Comparison of ENCODE assay signal across 17 cellular contexts in genomic region chr7:142800699-142801260, GRCh38. TPM values are rescaled to one million over a fixed set of nuclear protein-coding genes. Genes with fewer than 3 reads are reported as not detected.
DNase-seq lines count a peak whose midpoint lies in the region; ATAC-seq lines count a peak whose summit lies in the region.
"Had no signal": no experiment of that assay in that cellular context is flagged by ENCODE, and none has a peak within 500 bp of the region (broad histone marks: within the 10 kb centered on the region; RNA-seq: fewer than 3 reads in every experiment).

No MANE protein-coding gene starts in this region.

- H3K9me3 ChIP-seq in duodenal mucosa (ENCODE audit: control insufficient read depth in 1 of 2, low read length in 2 of 2) = no peaks in the 10 kb centered on the region

- peak; percentile 68 for DNase-seq in activated CD4-positive, alpha-beta T cell treated with anti-CD3 and anti-CD28 coated beads, Interleukin-2, amount 10 ng/mL, durations not matched to agents 24 days and 14 days
- DNase-seq in activated CD4-positive, alpha-beta T cell treated with anti-CD3 and anti-CD28 coated beads, Interleukin-2, amount 50 U/mL, for 1 hour = no peak
- peak; percentile 24 for DNase-seq in activated CD8-positive, alpha-beta T cell treated with anti-CD3 and anti-CD28 coated beads, Interleukin-2, amount 10 ng/mL, durations not matched to agents 7 days and 5 days
- DNase-seq in stimulated activated effector memory CD8-positive, alpha-beta T cell treated with anti-CD3 and anti-CD28 coated beads, Interleukin-12 subunit alpha, Interleukin-12 subunit beta, amount 100 ng/mL, for 72 hours (ENCODE audit: low spot score in 2 of 2) = no peak
- no peak for DNase-seq in pons (ENCODE audit: low spot score)
- no peak for DNase-seq in D341Med (ENCODE audit: low spot score)
- DNase-seq: anterior cingulate cortex; mesendoderm; NCI-H187; NCI-H510A; stimulated activated CD4-positive, alpha-beta T cell treated with anti-CD3 and anti-CD28 coated beads, Interleukin-4, amount 100 ng/mL, for 1 hour had no signal

- H3K9ac ChIP-seq in duodenal mucosa (ENCODE audit: low read depth in 1 of 2, low read length in 2 of 2) = peak overlapping the region in 1 of 2 donors; percentile 45

- H3K4me1 ChIP-seq in duodenal mucosa (ENCODE audit: control insufficient read depth in 1 of 2, insufficient read depth in 2 of 2, low read length in 2 of 2) = peaks cover 10 to 11% of the 10 kb centered on the region in 2 donors

- peaks cover 37 to 39% of the 10 kb centered on the region in 2 donors for H3K27me3 ChIP-seq in duodenal mucosa (ENCODE audit: control insufficient read depth in 1 of 2, insufficient read depth in 2 of 2, low read length in 2 of 2)

- no peak for ATAC-seq in activated CD8-positive, alpha-beta T cell treated with anti-CD3 and anti-CD28 coated beads, Interleukin-2, amount 10 ng/mL, durations not matched to agents 7 days and 5 days
- ATAC-seq in stimulated activated effector memory CD8-positive, alpha-beta T cell treated with anti-CD3 and anti-CD28 coated beads, Interleukin-12 subunit alpha, Interleukin-12 subunit beta, amount 100 ng/mL, for 72 hours = no peak
- no peak for ATAC-seq in GM18909 (IDR thresholded peaks at IDR 0.05; ENCODE audit: poor library complexity, unreplicated experiment)
- ATAC-seq: GM23338, sciatic nerve had no signal

- CTCF ChIA-PET in activated CD8-positive, alpha-beta T cell treated with anti-CD3 and anti-CD28 coated beads, Interleukin-2, amount 10 ng/mL, durations not matched to agents 7 days and 5 days (lab: Charles Lee) = interaction anchor here (20.0 kb wide), 1 partner anchor 9 kb away, joined by 584 read pairs; no protein-coding TSS in a partner anchor

- peaks cover 72% of the 10 kb centered on the region for H3K4me1 Mint-ChIP-seq in activated CD4-positive, alpha-beta T cell treated with anti-CD3 and anti-CD28 coated beads, Interleukin-2, amount 10 ng/mL, durations not matched to agents 24 days and 14 days
- H3K4me1 Mint-ChIP-seq in activated CD8-positive, alpha-beta T cell treated with anti-CD3 and anti-CD28 coated beads, Interleukin-2, amount 10 ng/mL, durations not matched to agents 7 days and 5 days (ENCODE audit: low read depth) = peaks cover 73% of the 10 kb centered on the region
- peaks cover 73% of the 10 kb centered on the region for H3K4me1 Mint-ChIP-seq in stimulated activated effector memory CD8-positive, alpha-beta T cell treated with anti-CD3 and anti-CD28 coated beads, Interleukin-12 subunit alpha, Interleukin-12 subunit beta, amount 100 ng/mL, for 72 hours

- peak overlapping the region; percentile 99 for H3K27ac Mint-ChIP-seq in activated CD4-positive, alpha-beta T cell treated with anti-CD3 and anti-CD28 coated beads, Interleukin-2, amount 10 ng/mL, durations not matched to agents 24 days and 14 days
- peak overlapping the region; percentile 99 for H3K27ac Mint-ChIP-seq in activated CD8-positive, alpha-beta T cell treated with anti-CD3 and anti-CD28 coated beads, Interleukin-2, amount 10 ng/mL, durations not matched to agents 7 days and 5 days
- peak overlapping the region; percentile 100 for H3K27ac Mint-ChIP-seq in stimulated activated effector memory CD8-positive, alpha-beta T cell treated with anti-CD3 and anti-CD28 coated beads, Interleukin-12 subunit alpha, Interleukin-12 subunit beta, amount 100 ng/mL, for 72 hours
- H3K27ac Mint-ChIP-seq: GM23338, type B pancreatic cell had no signal

- no peaks in the 10 kb centered on the region for H3K9me3 Mint-ChIP-seq in activated CD4-positive, alpha-beta T cell treated with anti-CD3 and anti-CD28 coated beads, Interleukin-2, amount 10 ng/mL, durations not matched to agents 24 days and 14 days
- no peaks in the 10 kb centered on the region for H3K9me3 Mint-ChIP-seq in activated CD8-positive, alpha-beta T cell treated with anti-CD3 and anti-CD28 coated beads, Interleukin-2, amount 10 ng/mL, durations not matched to agents 7 days and 5 days (ENCODE audit: insufficient read depth)
- no peaks in the 10 kb centered on the region for H3K9me3 Mint-ChIP-seq in stimulated activated effector memory CD8-positive, alpha-beta T cell treated with anti-CD3 and anti-CD28 coated beads, Interleukin-12 subunit alpha, Interleukin-12 subunit beta, amount 100 ng/mL, for 72 hours
- H3K9me3 Mint-ChIP-seq: type B pancreatic cell had no signal

- POLR2A ChIA-PET in activated CD8-positive, alpha-beta T cell treated with anti-CD3 and anti-CD28 coated beads, Interleukin-2, amount 10 ng/mL, durations not matched to agents 7 days and 5 days (lab: Charles Lee) = interaction anchor here (1.3 to 22.0 kb wide), 3 partner anchors 5 to 455 kb away, joined by 6 to 2065 read pairs (median 2065); no protein-coding TSS in a partner anchor

- no peak overlapping the region for H3K4me3 ChIP-seq in duodenal mucosa (ENCODE audit: low read depth in 1 of 2, low read length in 2 of 2)
- H3K4me3 ChIP-seq: GM23338, SK-N-MC had no signal

- H3K36me3 ChIP-seq in duodenal mucosa (ENCODE audit: control insufficient read depth in 1 of 2, insufficient read depth in 2 of 2, low read length in 2 of 2) = no peaks in the 10 kb centered on the region

- no peaks in the 10 kb centered on the region for H3K27me3 Mint-ChIP-seq in activated CD4-positive, alpha-beta T cell treated with anti-CD3 and anti-CD28 coated beads, Interleukin-2, amount 10 ng/mL, durations not matched to agents 24 days and 14 days
- no peaks in the 10 kb centered on the region for H3K27me3 Mint-ChIP-seq in activated CD8-positive, alpha-beta T cell treated with anti-CD3 and anti-CD28 coated beads, Interleukin-2, amount 10 ng/mL, durations not matched to agents 7 days and 5 days (ENCODE audit: low read depth)

- peaks cover 91% of the 10 kb centered on the region for H3K36me3 Mint-ChIP-seq in activated CD4-positive, alpha-beta T cell treated with anti-CD3 and anti-CD28 coated beads, Interleukin-2, amount 10 ng/mL, durations not matched to agents 24 days and 14 days (ENCODE audit: low read depth)
- H3K36me3 Mint-ChIP-seq in activated CD8-positive, alpha-beta T cell treated with anti-CD3 and anti-CD28 coated beads, Interleukin-2, amount 10 ng/mL, durations not matched to agents 7 days and 5 days (ENCODE audit: low read depth) = peaks cover 92% of the 10 kb centered on the region
- peaks cover 97% of the 10 kb centered on the region for H3K36me3 Mint-ChIP-seq in stimulated activated effector memory CD8-positive, alpha-beta T cell treated with anti-CD3 and anti-CD28 coated beads, Interleukin-12 subunit alpha, Interleukin-12 subunit beta, amount 100 ng/mL, for 72 hours
- H3K36me3 Mint-ChIP-seq: type B pancreatic cell had no signal

- H3K27ac ChIP-seq in duodenal mucosa (ENCODE audit: low read depth, low read length) = peak overlapping the region; percentile 32
- H3K27ac ChIP-seq: SK-N-MC had no signal

- intact Hi-C loops in activated CD4-positive, alpha-beta T cell treated with anti-CD3 and anti-CD28 coated beads, Interleukin-2, amount 10 ng/mL, durations not matched to agents 24 days and 14 days (cut with micrococcal nuclease) = loop anchor here (10.0 kb wide), 1 partner anchor 1246 kb away; the partner anchor contains the start of gene AGK

- H3K4me3 Mint-ChIP-seq in activated CD4-positive, alpha-beta T cell treated with anti-CD3 and anti-CD28 coated beads, Interleukin-2, amount 10 ng/mL, durations not matched to agents 24 days and 14 days = peak overlapping the region; percentile 100
- H3K4me3 Mint-ChIP-seq in activated CD8-positive, alpha-beta T cell treated with anti-CD3 and anti-CD28 coated beads, Interleukin-2, amount 10 ng/mL, durations not matched to agents 7 days and 5 days = peak overlapping the region; percentile 90
- H3K4me3 Mint-ChIP-seq in stimulated activated effector memory CD8-positive, alpha-beta T cell treated with anti-CD3 and anti-CD28 coated beads, Interleukin-12 subunit alpha, Interleukin-12 subunit beta, amount 100 ng/mL, for 72 hours = peak overlapping the region; percentile 98
- H3K4me3 Mint-ChIP-seq: GM23338, type B pancreatic cell had no signal

RNA-seq across cellular contexts. Expression of gene PRSS2, which starts 30.0 kb away (rescaled TPM):
- not detected in 2 replicates for total RNA-seq in activated CD4-positive, alpha-beta T cell treated with anti-CD3 and anti-CD28 coated beads, Interleukin-2, amount 10 ng/mL, durations not matched to agents 24 days and 14 days
- total RNA-seq in activated CD8-positive, alpha-beta T cell treated with anti-CD3 and anti-CD28 coated beads, Interleukin-2, amount 10 ng/mL, durations not matched to agents 7 days and 5 days = not detected
- total RNA-seq: GM23338 had no signal

RNA-seq across cellular contexts. Expression of gene PRSS1, which starts 51.5 kb away (rescaled TPM):
- not detected in 2 replicates for total RNA-seq in activated CD4-positive, alpha-beta T cell treated with anti-CD3 and anti-CD28 coated beads, Interleukin-2, amount 10 ng/mL, durations not matched to agents 24 days and 14 days
- not detected for total RNA-seq in activated CD8-positive, alpha-beta T cell treated with anti-CD3 and anti-CD28 coated beads, Interleukin-2, amount 10 ng/mL, durations not matched to agents 7 days and 5 days
- total RNA-seq: GM23338 had no signal

RNA-seq across cellular contexts. Expression of gene EPHB6, which starts 54.1 kb away (rescaled TPM):
- 5.9 and 7.3 TPM in 2 replicates for total RNA-seq in activated CD4-positive, alpha-beta T cell treated with anti-CD3 and anti-CD28 coated beads, Interleukin-2, amount 10 ng/mL, durations not matched to agents 24 days and 14 days
- 1 to 10 TPM; 7.0 TPM for total RNA-seq in activated CD8-positive, alpha-beta T cell treated with anti-CD3 and anti-CD28 coated beads, Interleukin-2, amount 10 ng/mL, durations not matched to agents 7 days and 5 days

Comparison
In these comparisons a context has a peak if more than half of its experiments do, and no peak if none do; other contexts are left out.
1. DNase-seq: peak in activated CD4-positive, alpha-beta T cell treated with anti-CD3 and anti-CD28 coated beads, Interleukin-2, amount 10 ng/mL, durations not matched to agents 24 days and 14 days (single experiment) and activated CD8-positive, alpha-beta T cell treated with anti-CD3 and anti-CD28 coated beads, Interleukin-2, amount 10 ng/mL, durations not matched to agents 7 days and 5 days (single experiment); none in activated CD4-positive, alpha-beta T cell treated with anti-CD3 and anti-CD28 coated beads, Interleukin-2, amount 50 U/mL, for 1 hour (single experiment), stimulated activated effector memory CD8-positive, alpha-beta T cell treated with anti-CD3 and anti-CD28 coated beads, Interleukin-12 subunit alpha, Interleukin-12 subunit beta, amount 100 ng/mL, for 72 hours (0 of 2), pons (single experiment) and D341Med (single experiment).
2. Peak in every context shown above with its lines, with median percentiles within 50 percentile points of each other: H3K27ac Mint-ChIP-seq and H3K4me3 Mint-ChIP-seq.